ENCODE assay signal across 8 cellular contexts in genomic region chr18:2971741-2972552, GRCh38. TPM values are rescaled to one million over a fixed set of nuclear protein-coding genes. Genes with fewer than 3 reads are reported as not detected.
DNase-seq lines count a peak whose midpoint lies in the region; ATAC-seq and TF ChIP-seq lines count a peak whose summit lies in the region.

No MANE protein-coding gene starts in this region.

- peaks cover 82 to 90% of the 10 kb centered on the region in 2 donors for H3K4me1 Mint-ChIP-seq in immature natural killer cell

- ATAC-seq in GM21717 (IDR thresholded peaks at IDR 0.05; ENCODE audit: unreplicated experiment): peak; percentile 70

- H3K36me3 Mint-ChIP-seq in immature natural killer cell: peaks cover 0 to 5% (median 0%) of the 10 kb centered on the region in 3 donors

- H3K36me3 ChIP-seq in GM06990 (ENCODE audit: control insufficient read depth, insufficient read depth, low read length) (no peaks in the 10 kb centered on the region), SJCRH30 (no peaks in the 10 kb centered on the region)

- peak overlapping the region; percentile 96 to 100 (median 98) for H3K27ac Mint-ChIP-seq in immature natural killer cell

- peaks cover 0 to 12% (median 11%) of the 10 kb centered on the region in 3 donors for H3K27me3 Mint-ChIP-seq in immature natural killer cell (ENCODE audit: low read depth in 3 of 3)

- TF ChIP-seq CTCF in GM06990 (IDR thresholded peaks at IDR 0.05; ENCODE audit: insufficient read depth, low read length, poor library complexity, severe bottlenecking): no peak

- no peaks in the 10 kb centered on the region for H3K9me3 ChIP-seq in SJCRH30 (replicated peaks)

- H3K4me1 ChIP-seq in SJCRH30: no peaks in the 10 kb centered on the region

- H3K27me3 ChIP-seq in GM06990 (replicated peaks; ENCODE audit: control insufficient read depth, insufficient read depth, low read length) (no peaks in the 10 kb centered on the region), SJCRH30 (no peaks in the 10 kb centered on the region)

- peak overlapping the region; percentile 47 for H3K4me3 ChIP-seq in GM06990 (replicated peaks; ENCODE audit: low read depth, low read length)
- H3K4me3 ChIP-seq in SJCRH30: no peak overlapping the region

- peak; percentile 73 for DNase-seq in GM06990 (ENCODE audit: extremely low read depth, insufficient read length)
- peak; percentile 46 to 70 for DNase-seq in NOMO-1 (lab: John Stamatoyannopoulos, UW; ENCODE audit: unreplicated experiment in 2 of 2)
- DNase-seq in activated naive CD4-positive, alpha-beta T cell treated with Interleukin-2 at 50 U/mL for 16 hours: peak; percentile 70
- DNase-seq in immature natural killer cell: peak; percentile 84 to 88 (median 87)
- DNase-seq in stimulated activated CD8-positive, alpha-beta memory T cell treated with anti-CD3 and anti-CD28 coated beads, Interleukin-4, amount 100 ng/mL, for 24 hours (ENCODE audit: low read depth): peak; percentile 55
- no peak for DNase-seq in SJCRH30
- DNase-seq in iPS-NIHi7 (ENCODE audit: extremely low spot score): no peak

- peak overlapping the region; percentile 80 to 86 (median 83) for H3K4me3 Mint-ChIP-seq in immature natural killer cell

- H3K27ac ChIP-seq in SJCRH30: no peak overlapping the region

- no peaks in the 10 kb centered on the region for H3K9me3 Mint-ChIP-seq in immature natural killer cell

RNA-seq across cellular contexts. Expression of gene LPIN2, which starts 41.0 kb away (rescaled TPM):
- polyA plus RNA-seq in immature natural killer cell: 10 to 100 TPM; 17.3 to 80.1 (median 31.0) TPM
- 15.3 and 16.7 TPM in 2 replicates for total RNA-seq in SJCRH30 (2014; rRNA removed; shearing (Covaris generic))

Comparison
In these comparisons a context has a peak if more than half of its experiments do, and no peak if none do; other contexts are left out.
1. DNase-seq: peak in GM06990 (single experiment), NOMO-1 (2 of 2), activated naive CD4-positive, alpha-beta T cell treated with Interleukin-2 at 50 U/mL for 16 hours (single experiment), immature natural killer cell (3 of 3) and stimulated activated CD8-positive, alpha-beta memory T cell treated with anti-CD3 and anti-CD28 coated beads, Interleukin-4, amount 100 ng/mL, for 24 hours (single experiment); none in SJCRH30 (0 of 2) and iPS-NIHi7 (single experiment).